8 cellular contexts compared by ENCODE assay signal in genomic region chr4:82429728-82430192, GRCh38.
DNase-seq lines count a peak whose midpoint lies in the region; ATAC-seq and TF ChIP-seq lines count a peak whose summit lies in the region.

No MANE protein-coding gene starts in this region.

- peak; percentile 85 for DNase-seq in activated gamma-delta T cell (lab: John Stamatoyannopoulos, UW)
- DNase-seq in hepatic stellate cell (ENCODE audit: low spot score) = peak; percentile 25
- no peak for DNase-seq in skeletal muscle cell (ENCODE audit: low read depth)
- no peak for DNase-seq in NCI-H1048 (lab: John Stamatoyannopoulos, UW)
- DNase-seq in Kasumi-1 (lab: John Stamatoyannopoulos, UW) = no peak

- H3K27ac ChIP-seq in 22Rv1 = peak overlapping the region; percentile 99

- peak; percentile 26 for TF ChIP-seq CTCF in 22Rv1 (IDR thresholded peaks at IDR 0.05)

- peak overlapping the region; percentile 93 for H3K4me3 ChIP-seq in skeletal muscle cell (ENCODE audit: low read depth, low read length)

- ATAC-seq in GM18867 (IDR thresholded peaks at IDR 0.05; ENCODE audit: unreplicated experiment) (peak; percentile 27), HG03565 (IDR thresholded peaks at IDR 0.05; ENCODE audit: unreplicated experiment) (peak; percentile 2)

Comparison
In these comparisons a context has a peak if more than half of its experiments do, and no peak if none do; other contexts are left out.
1. DNase-seq: peak in activated gamma-delta T cell (single experiment) and hepatic stellate cell (single experiment); none in skeletal muscle cell (single experiment), NCI-H1048 (single experiment) and Kasumi-1 (0 of 2).